1 cellular context compared by ENCODE assay signal in the genomic region with DNA sequence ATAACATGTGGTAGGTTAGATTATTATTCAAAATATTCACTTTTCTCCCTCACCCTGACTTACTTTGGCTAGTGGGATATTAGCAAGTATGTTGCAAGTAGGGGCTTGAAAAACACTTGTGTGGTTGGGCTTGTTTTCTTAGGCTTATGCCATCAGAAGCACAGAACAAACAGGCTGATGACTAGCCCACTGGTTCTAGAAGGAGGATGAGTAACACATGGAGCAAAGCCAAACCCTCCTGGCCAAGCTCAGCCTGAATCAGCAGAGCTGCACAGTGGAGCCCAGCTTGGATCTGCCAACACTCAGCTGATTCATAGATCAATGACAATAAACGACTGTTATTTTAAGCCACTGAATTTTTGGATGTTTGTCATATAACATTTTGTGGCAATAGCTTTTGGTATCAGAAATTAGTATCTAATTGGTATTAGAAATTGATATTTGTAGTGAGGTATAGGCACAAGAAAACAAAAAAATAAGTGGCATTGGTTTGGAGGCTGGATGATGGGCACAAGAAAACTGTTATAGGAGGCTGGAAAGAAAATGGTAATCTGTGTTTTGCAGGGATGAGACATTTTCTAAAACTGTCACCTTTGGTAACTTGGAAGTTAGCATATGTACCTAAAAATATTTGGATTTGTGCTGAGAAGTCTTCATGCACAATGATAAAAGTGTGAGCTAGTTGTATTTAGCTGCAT.
TF ChIP-seq lines count a peak whose summit lies in the region.

No MANE protein-coding gene starts in this region.

TF ChIP-seq in K562, 482 proteins besides CTCF, POLR2A, EP300 and RAD21:
- TF ChIP-seq ZSCAN32 (CRISPR knock-in tag; IDR thresholded peaks at IDR 0.05) (no peak), ZNF408 (CRISPR knock-in tag; IDR thresholded peaks at IDR 0.05; ENCODE audit: low read depth) (no peak), SMARCA4 (IDR thresholded peaks at IDR 0.05) (no peak), FOSL1 (tag; conservative IDR thresholded peaks at IDR 0.05) (0 out of 2 replicates have a peak, but pooled peaks have one; percentile 12)
